1 cellular context compared by ENCODE assay signal in the genomic region with DNA sequence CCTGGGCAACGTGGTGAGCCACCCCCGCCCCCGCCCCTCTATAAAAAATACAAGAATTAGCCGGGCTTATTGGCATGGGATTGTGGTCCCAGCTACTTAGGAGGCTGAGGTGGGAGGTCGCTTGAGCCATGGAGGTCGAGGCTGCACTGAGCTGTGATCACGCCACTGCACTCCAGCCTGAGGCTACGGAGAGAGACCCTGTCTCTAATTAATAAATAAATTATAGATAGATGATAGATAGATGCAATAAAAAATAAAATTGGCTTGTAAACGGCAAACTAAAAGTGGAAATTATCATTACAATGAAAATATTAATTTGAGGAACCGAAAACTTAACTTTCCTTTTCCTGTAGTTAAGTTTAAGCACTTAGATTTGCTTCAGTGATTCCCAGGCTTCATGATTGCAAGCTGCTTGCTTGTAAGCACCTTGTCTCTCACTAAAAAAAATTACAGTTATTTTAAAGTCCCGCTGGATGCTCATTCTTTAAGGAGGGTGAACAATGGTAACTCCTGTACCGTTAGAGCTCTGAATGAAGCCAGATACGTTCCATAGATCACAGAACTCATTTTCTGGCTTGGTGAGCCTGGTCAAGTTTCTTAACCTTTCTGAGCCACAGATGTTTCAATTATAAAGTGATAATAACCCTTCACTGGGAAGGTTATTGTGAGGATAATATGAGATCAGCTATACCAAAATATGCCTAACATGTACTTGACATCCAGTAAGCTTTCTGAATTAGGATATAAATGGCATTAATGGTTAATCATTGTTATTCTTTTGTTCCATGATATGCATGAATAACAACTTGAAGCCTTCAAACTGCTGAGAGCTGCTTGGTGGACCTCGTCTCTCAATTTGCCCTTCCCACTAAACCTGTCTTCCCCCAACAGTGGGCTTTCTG.
TF ChIP-seq lines count a peak whose summit lies in the region.

No MANE protein-coding gene starts in this region.

TF ChIP-seq in HepG2, 621 proteins besides CTCF, POLR2A, EP300 and RAD21:
- TF ChIP-seq ASH2L (IDR thresholded peaks at IDR 0.05; ENCODE audit: insufficient read length, low read depth, low read length) (no peak), ZNF567 (CRISPR knock-in tag; IDR thresholded peaks at IDR 0.05; ENCODE audit: borderline replicate concordance) (no peak), CHD4 (IDR thresholded peaks at IDR 0.05; ENCODE audit: borderline replicate concordance, low read length) (0 out of 2 replicates have a peak, but pooled peaks have one; percentile 26)
- TF ChIP-seq, protein P1, sequence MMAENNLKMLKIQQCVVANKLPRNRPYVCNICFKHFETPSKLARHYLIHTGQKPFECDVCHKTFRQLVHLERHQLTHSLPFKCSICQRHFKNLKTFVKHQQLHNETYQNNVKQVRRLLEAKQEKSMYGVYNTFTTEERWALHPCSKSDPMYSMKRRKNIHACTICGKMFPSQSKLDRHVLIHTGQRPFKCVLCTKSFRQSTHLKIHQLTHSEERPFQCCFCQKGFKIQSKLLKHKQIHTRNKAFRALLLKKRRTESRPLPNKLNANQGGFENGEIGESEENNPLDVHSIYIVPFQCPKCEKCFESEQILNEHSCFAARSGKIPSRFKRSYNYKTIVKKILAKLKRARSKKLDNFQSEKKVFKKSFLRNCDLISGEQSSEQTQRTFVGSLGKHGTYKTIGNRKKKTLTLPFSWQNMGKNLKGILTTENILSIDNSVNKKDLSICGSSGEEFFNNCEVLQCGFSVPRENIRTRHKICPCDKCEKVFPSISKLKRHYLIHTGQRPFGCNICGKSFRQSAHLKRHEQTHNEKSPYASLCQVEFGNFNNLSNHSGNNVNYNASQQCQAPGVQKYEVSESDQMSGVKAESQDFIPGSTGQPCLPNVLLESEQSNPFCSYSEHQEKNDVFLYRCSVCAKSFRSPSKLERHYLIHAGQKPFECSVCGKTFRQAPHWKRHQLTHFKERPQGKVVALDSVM (CRISPR knock-in tag; IDR thresholded peaks at IDR 0.05), result 0 out of 2 replicates have a peak, but pooled peaks have one; percentile 25
